Comparison of ENCODE assay signal across 31 cellular contexts in genomic region chr17:9431620-9432019, GRCh38.
A peak's percentile ranks its signal among the peaks of the same experiment; 100 is the strongest.
DNase-seq lines count a peak whose midpoint lies in the region; ATAC-seq, FAIRE-seq and TF ChIP-seq lines count a peak whose summit lies in the region.
"Had no signal": no experiment of that assay in that cellular context is flagged by ENCODE, and none has a peak within 500 bp of the region (broad histone marks: within the 10 kb centered on the region; RNA-seq: fewer than 3 reads in every experiment).

No MANE protein-coding gene starts in this region.

- no peaks in the 10 kb centered on the region for H3K9me3 ChIP-seq in heart right ventricle
- H3K9me3 ChIP-seq in right lobe of liver = no peaks in the 10 kb centered on the region
- no peaks in the 10 kb centered on the region for H3K9me3 ChIP-seq in small intestine (ENCODE audit: control insufficient read depth, low read depth)
- H3K9me3 ChIP-seq: colonic mucosa, neutrophil had no signal

- H3K36me3 ChIP-seq in heart right ventricle (no peaks in the 10 kb centered on the region), right lobe of liver (no peaks in the 10 kb centered on the region), small intestine (ENCODE audit: control insufficient read depth in 2 of 2, insufficient read depth in 2 of 2, low read length in 2 of 2) (no peaks in the 10 kb centered on the region)
- H3K36me3 ChIP-seq: colonic mucosa had no signal

- no peak for TF ChIP-seq POLR2A in right lobe of liver (IDR thresholded peaks at IDR 0.05)

- no peak for DNase-seq in heart right ventricle
- DNase-seq in Right ventricle myocardium inferior (ENCODE audit: missing footprints) = no peak
- DNase-seq in right lobe of liver = no peak
- DNase-seq in small intestine = no peak
- DNase-seq in NCI-H2029 (lab: John Stamatoyannopoulos, UW) = no peak
- DNase-seq in NCI-H69 (lab: John Stamatoyannopoulos, UW) = no peak
- DNase-seq: activated CD8-positive, alpha-beta memory T cell treated with anti-CD3 and anti-CD28 coated beads, Interleukin-2, amount 10 ng/mL, durations not matched to agents 7 days and 5 days; activated naive CD4-positive, alpha-beta T cell treated with Interleukin-2 at 50 U/mL for 16 hours; AML-193; amniotic stem cell; CD8-positive, alpha-beta T cell; colonic mucosa; DMS153; effector memory CD8-positive, alpha-beta T cell; erythroblast; mesendoderm; naive B cell; NCI-H1092 treated with DMSO at 0.1 percent for 48 hours; NCI-H187; NCI-H2227 treated with DMSO at 0.1 percent for 48 hours; SW 1271; T1000 had no signal

- H3K4me3 ChIP-seq in heart right ventricle (no peak overlapping the region), right lobe of liver (no peak overlapping the region), small intestine (ENCODE audit: low read depth in 1 of 2, low read length in 2 of 2) (no peak overlapping the region)
- H3K4me3 ChIP-seq: colonic mucosa, hepatocyte had no signal

- ATAC-seq in heart right ventricle = peak in 4 of 8 donors; percentile 40 to 63 (median 54)
- ATAC-seq in Right ventricle myocardium inferior = no peak
- peak in 3 of 4 donors; percentile 18 to 21 (median 18) for ATAC-seq in right lobe of liver
- no peak for ATAC-seq in GM18519 (IDR thresholded peaks at IDR 0.05; ENCODE audit: low FRiP score, unreplicated experiment)
- ATAC-seq in GM19397 (IDR thresholded peaks at IDR 0.05; ENCODE audit: unreplicated experiment) = no peak
- ATAC-seq: activated CD8-positive, alpha-beta memory T cell treated with anti-CD3 and anti-CD28 coated beads, Interleukin-2, amount 10 ng/mL, durations not matched to agents 7 days and 5 days; CD8-positive, alpha-beta T cell; effector memory CD8-positive, alpha-beta T cell; WTC11 had no signal

- WGBS in heart right ventricle, 2 donors = 50 to 54% methylated on average over 2 of the region's 2 CpGs
- 29% methylated on average over 2 of the region's 2 CpGs for WGBS in right lobe of liver (ENCODE audit: insufficient coverage, low coverage, low lambda C conversion rate, missing lambda C conversion rate)
- WGBS in small intestine, 3 donors = 65 to 88% (median 67%) methylated on average over 2 of the region's 2 CpGs

- intact Hi-C loops in heart right ventricle (cut with DNase I) (no loop called here), Right ventricle myocardium inferior (cut with DNase I) (no loop called here), right lobe of liver (cut with DNase I) (no loop called here)

- TF ChIP-seq CTCF in heart right ventricle (IDR thresholded peaks at IDR 0.05) (no peak), right lobe of liver (IDR thresholded peaks at IDR 0.05) (no peak)

- H3K4me1 ChIP-seq in heart right ventricle (peaks cover 0 to 37% (median 14%) of the 10 kb centered on the region in 9 donors), right lobe of liver (no peaks in the 10 kb centered on the region), small intestine (ENCODE audit: control insufficient read depth in 2 of 2, insufficient read depth in 1 of 2, low read depth in 1 of 2, low read length in 1 of 2) (peaks cover 0 to 5% of the 10 kb centered on the region in 2 donors)
- H3K4me1 ChIP-seq: colonic mucosa had no signal

- peak overlapping the region in 6 of 10 donors; percentile 16 to 49 (median 43) for H3K27ac ChIP-seq in heart right ventricle
- no peak overlapping the region for H3K27ac ChIP-seq in right lobe of liver
- peak overlapping the region; percentile 16 to 29 for H3K27ac ChIP-seq in small intestine (ENCODE audit: low read depth in 1 of 2, low read length in 1 of 2)
- H3K27ac ChIP-seq: colonic mucosa, hepatocyte, neutrophil had no signal

- FAIRE-seq in small intestine (lab: Jason Lieb, UNC) = no peak
- FAIRE-seq: A204.1, bronchial epithelial cell, H54, RCC 7860 had no signal

- H3K27me3 ChIP-seq in heart right ventricle (no peaks in the 10 kb centered on the region), right lobe of liver (no peaks in the 10 kb centered on the region), small intestine (ENCODE audit: control insufficient read depth in 2 of 2, insufficient read depth in 2 of 2, low read length in 2 of 2) (no peaks in the 10 kb centered on the region)
- H3K27me3 ChIP-seq: colonic mucosa, hepatocyte, neutrophil had no signal

Comparison
In these comparisons a context has a peak if more than half of its experiments do, and no peak if none do; other contexts are left out.
1. ATAC-seq: peak in right lobe of liver (3 of 4); none in Right ventricle myocardium inferior (single experiment), GM18519 (single experiment) and GM19397 (single experiment).
2. H3K27ac ChIP-seq: peak in heart right ventricle (6 of 10) and small intestine (2 of 2); none in right lobe of liver (0 of 3).